Comparison of ENCODE assay signal across 27 cellular contexts in genomic region chr2:59044733-59045132, GRCh38.
"Had no signal": no experiment of that assay in that cellular context is flagged by ENCODE, and none has a peak within 500 bp of the region (broad histone marks: within the 10 kb centered on the region; RNA-seq: fewer than 3 reads in every experiment).

No MANE protein-coding gene starts in this region.

- H3K9me3 Mint-ChIP-seq: nephron; neural progenitor cell; stimulated activated effector memory CD8-positive, alpha-beta T cell treated with anti-CD3 and anti-CD28 coated beads, Interleukin-12 subunit alpha, Interleukin-12 subunit beta, amount 100 ng/mL, for 72 hours; stimulated activated naive B cell treated with anti-CD40 and anti-IgM and Interleukin-4, amounts not matched to agents 10 μg/mL and 1 μg/mL and 100 μg/mL, for 72 hours; stimulated activated naive CD8-positive, alpha-beta T cell treated with anti-CD3 and anti-CD28 coated beads, Interleukin-15, Interleukin-2, amounts not matched to agents 100 ng/mL and 50 ng/mL, for 24 hours had no signal

- H2AFZ ChIP-seq: neural progenitor cell, parathyroid adenoma had no signal

- H3K4me3 Mint-ChIP-seq: nephron; neural progenitor cell; stimulated activated effector memory CD8-positive, alpha-beta T cell treated with anti-CD3 and anti-CD28 coated beads, Interleukin-12 subunit alpha, Interleukin-12 subunit beta, amount 100 ng/mL, for 72 hours; stimulated activated naive B cell treated with anti-CD40 and anti-IgM and Interleukin-4, amounts not matched to agents 10 μg/mL and 1 μg/mL and 100 μg/mL, for 72 hours; stimulated activated naive CD8-positive, alpha-beta T cell treated with anti-CD3 and anti-CD28 coated beads, Interleukin-15, Interleukin-2, amounts not matched to agents 100 ng/mL and 50 ng/mL, for 24 hours had no signal

- H3K4me1 Mint-ChIP-seq: stimulated activated effector memory CD8-positive, alpha-beta T cell treated with anti-CD3 and anti-CD28 coated beads, Interleukin-12 subunit alpha, Interleukin-12 subunit beta, amount 100 ng/mL, for 72 hours; stimulated activated naive B cell treated with anti-CD40 and anti-IgM and Interleukin-4, amounts not matched to agents 10 μg/mL and 1 μg/mL and 100 μg/mL, for 72 hours had no signal

- H3K36me3 ChIP-seq: neural progenitor cell, ovary, right lobe of liver, sigmoid colon, stomach, thoracic aorta, thyroid gland, tibial nerve, upper lobe of left lung, vagina had no signal

- H3K27ac ChIP-seq: neural progenitor cell, ovary, parathyroid adenoma, psoas muscle, right lobe of liver, sigmoid colon, stomach, thoracic aorta, thyroid gland, tibial nerve, upper lobe of left lung, vagina had no signal

- H3K4me2 ChIP-seq: neural progenitor cell had no signal

- ATAC-seq: psoas muscle; right cardiac atrium; right lobe of liver; stimulated activated effector memory CD8-positive, alpha-beta T cell treated with anti-CD3 and anti-CD28 coated beads, Interleukin-12 subunit alpha, Interleukin-12 subunit beta, amount 100 ng/mL, for 72 hours; stimulated activated naive B cell treated with anti-CD40 and anti-IgM and Interleukin-4, amounts not matched to agents 10 μg/mL and 1 μg/mL and 100 μg/mL, for 72 hours had no signal

- H3K9ac ChIP-seq: neural progenitor cell, parathyroid adenoma had no signal

- H3K4me3 ChIP-seq: neural progenitor cell, ovary, psoas muscle, right lobe of liver, sigmoid colon, stomach, thoracic aorta, thyroid gland, tibial nerve, upper lobe of left lung, vagina had no signal

- H3K36me3 Mint-ChIP-seq: neural progenitor cell; stimulated activated effector memory CD8-positive, alpha-beta T cell treated with anti-CD3 and anti-CD28 coated beads, Interleukin-12 subunit alpha, Interleukin-12 subunit beta, amount 100 ng/mL, for 72 hours; stimulated activated naive B cell treated with anti-CD40 and anti-IgM and Interleukin-4, amounts not matched to agents 10 μg/mL and 1 μg/mL and 100 μg/mL, for 72 hours had no signal

- H3K27me3 ChIP-seq: neural progenitor cell, ovary, right lobe of liver, sigmoid colon, stomach, thyroid gland, tibial nerve, upper lobe of left lung, vagina had no signal

- DNase-seq: occipital lobe; ovary; posterior cingulate gyrus; psoas muscle; right cardiac atrium; right lobe of liver; sigmoid colon; small intestine; stimulated activated CD4-positive, alpha-beta T cell treated with anti-CD3 and anti-CD28 coated beads, Interleukin-15, amount 100 ng/mL, for 24 hours; stimulated activated CD4-positive, alpha-beta T cell treated with anti-CD3 and anti-CD28 coated beads, Interleukin-2, amount 100 ng/mL, for 24 hours; stimulated activated CD4-positive, alpha-beta T cell treated with anti-CD3 and anti-CD28 coated beads, Interleukin-2, amount 100 ng/mL, for 48 hours; stimulated activated CD4-positive, alpha-beta T cell treated with anti-CD3 and anti-CD28 coated beads, Interleukin-4, amount 100 ng/mL, for 24 hours; stimulated activated naive B cell treated with anti-CD40 and anti-IgM and Interleukin-4, amounts not matched to agents 10 μg/mL and 1 μg/mL and 100 μg/mL, for 72 hours; stimulated activated naive CD4-positive, alpha-beta T cell treated with Interleukin-2 at 50 U/mL for 16 hours; stomach; thyroid gland; trophoblast cell; upper lobe of left lung had no signal

- H3K27ac Mint-ChIP-seq: nephron; neural progenitor cell; progenitor cell of endocrine pancreas; stimulated activated effector memory CD8-positive, alpha-beta T cell treated with anti-CD3 and anti-CD28 coated beads, Interleukin-12 subunit alpha, Interleukin-12 subunit beta, amount 100 ng/mL, for 72 hours; stimulated activated naive B cell treated with anti-CD40 and anti-IgM and Interleukin-4, amounts not matched to agents 10 μg/mL and 1 μg/mL and 100 μg/mL, for 72 hours; stimulated activated naive CD8-positive, alpha-beta T cell treated with anti-CD3 and anti-CD28 coated beads, Interleukin-15, Interleukin-2, amounts not matched to agents 100 ng/mL and 50 ng/mL, for 24 hours had no signal

- H3K9me3 ChIP-seq: ovary, psoas muscle, right lobe of liver, sigmoid colon, stomach, thoracic aorta, thyroid gland, tibial nerve, upper lobe of left lung, vagina had no signal

- H3K79me2 ChIP-seq: parathyroid adenoma had no signal

- H3K27me3 Mint-ChIP-seq: progenitor cell of endocrine pancreas; stimulated activated naive CD8-positive, alpha-beta T cell treated with anti-CD3 and anti-CD28 coated beads, Interleukin-15, Interleukin-2, amounts not matched to agents 100 ng/mL and 50 ng/mL, for 24 hours had no signal

- H3K4me1 ChIP-seq: neural progenitor cell, parathyroid adenoma, psoas muscle, right lobe of liver, sigmoid colon, stomach, thyroid gland, tibial nerve, upper lobe of left lung, vagina had no signal
